Comparison of ENCODE assay signal across 26 cellular contexts in genomic region chr18:46591821-46592391, GRCh38.
DNase-seq lines count a peak whose midpoint lies in the region; ATAC-seq and TF ChIP-seq lines count a peak whose summit lies in the region.
"Had no signal": no experiment of that assay in that cellular context is flagged by ENCODE, and none has a peak within 500 bp of the region (broad histone marks: within the 10 kb centered on the region; RNA-seq: fewer than 3 reads in every experiment).

No MANE protein-coding gene starts in this region.

- H3K27me3 ChIP-seq in adrenal gland (no peaks in the 10 kb centered on the region), mesendoderm (ENCODE audit: insufficient read depth, low read length, poor library complexity) (no peaks in the 10 kb centered on the region)

- peaks cover 0 to 2% (median 0%) of the 10 kb centered on the region in 9 donors for H3K9me3 Mint-ChIP-seq in naive thymus-derived CD8-positive, alpha-beta T cell
- H3K9me3 Mint-ChIP-seq: activated CD8-positive, alpha-beta T cell treated with anti-CD3 and anti-CD28 coated beads for 36 hours; activated naive CD4-positive, alpha-beta T cell treated with anti-CD3 and anti-CD28 coated beads, Interleukin-2, amount 50 U/mL, for 24 hours; CD4-positive, alpha-beta T cell; H9; stimulated activated naive B cell treated with anti-CD40 and anti-IgM and Interleukin-4, amounts not matched to agents 10 μg/mL and 1 μg/mL and 100 μg/mL, for 72 hours; T-helper 1 cell treated with Interleukin-12 subunit alpha and Interleukin-12 subunit beta and Interleukin-4 antibody, amounts not matched to agents 30 μg/mL and 1 μg/mL, for 36 hours; type B pancreatic cell had no signal

- DNase-seq in NCI-H146 (lab: John Stamatoyannopoulos, UW) = peak; percentile 53
- no peak for DNase-seq in NCI-H146 treated with DMSO at 0.1 percent for 48 hours (lab: John Stamatoyannopoulos, UW; ENCODE audit: unreplicated experiment)
- DNase-seq in NCI-H82 (lab: John Stamatoyannopoulos, UW) = peak; percentile 84
- DNase-seq in adrenal gland = peak in 4 of 7 donors; percentile 20 to 60 (median 24)
- DNase-seq in mesendoderm = peak; percentile 22
- DNase-seq in naive thymus-derived CD8-positive, alpha-beta T cell = no peak
- no peak for DNase-seq in head of caudate nucleus
- DNase-seq: activated CD4-positive, alpha-beta T cell treated with anti-CD3 and anti-CD28 coated beads for 36 hours; activated CD8-positive, alpha-beta memory T cell treated with anti-CD3 and anti-CD28 coated beads, Interleukin-2, amount 50 U/mL, for 48 hours; activated CD8-positive, alpha-beta T cell treated with anti-CD3 and anti-CD28 coated beads for 36 hours; CD4-positive, alpha-beta T cell; effector memory CD4-positive, alpha-beta T cell; H9; islet precursor cell; KG1; left ventricle myocardium inferior; NCI-H2029 treated with DMSO at 0.1 percent for 48 hours; Right ventricle myocardium superior; small intestine; stimulated activated naive B cell treated with anti-CD40 and anti-IgM and Interleukin-4, amounts not matched to agents 10 μg/mL and 1 μg/mL and 100 μg/mL, for 72 hours had no signal

- H3K79me1 ChIP-seq in mesendoderm (ENCODE audit: low read length) = no peaks in the 10 kb centered on the region

- no peak overlapping the region for H3K4ac ChIP-seq in mesendoderm (ENCODE audit: low read depth, low read length)

- no peak overlapping the region for H4K5ac ChIP-seq in mesendoderm (ENCODE audit: low read length)

- H2AK5ac ChIP-seq in mesendoderm (ENCODE audit: low read length) = no peak overlapping the region

- no peak overlapping the region for H3K9ac ChIP-seq in mesendoderm (ENCODE audit: low read length)
- H3K9ac ChIP-seq: parathyroid adenoma had no signal

- no peak overlapping the region for H3K27ac Mint-ChIP-seq in naive thymus-derived CD8-positive, alpha-beta T cell
- H3K27ac Mint-ChIP-seq: activated CD4-positive, alpha-beta T cell treated with anti-CD3 and anti-CD28 coated beads for 36 hours; activated CD8-positive, alpha-beta T cell treated with anti-CD3 and anti-CD28 coated beads for 36 hours; activated naive CD4-positive, alpha-beta T cell treated with anti-CD3 and anti-CD28 coated beads, Interleukin-2, amount 50 U/mL, for 24 hours; CD4-positive, alpha-beta T cell; H9; stimulated activated naive B cell treated with anti-CD40 and anti-IgM and Interleukin-4, amounts not matched to agents 10 μg/mL and 1 μg/mL and 100 μg/mL, for 72 hours; T-helper 1 cell treated with Interleukin-12 subunit alpha and Interleukin-12 subunit beta and Interleukin-4 antibody, amounts not matched to agents 30 μg/mL and 1 μg/mL, for 36 hours; type B pancreatic cell had no signal

- no peaks in the 10 kb centered on the region for H3K36me3 Mint-ChIP-seq in naive thymus-derived CD8-positive, alpha-beta T cell
- H3K36me3 Mint-ChIP-seq: activated naive CD4-positive, alpha-beta T cell treated with anti-CD3 and anti-CD28 coated beads, Interleukin-2, amount 50 U/mL, for 24 hours; stimulated activated naive B cell treated with anti-CD40 and anti-IgM and Interleukin-4, amounts not matched to agents 10 μg/mL and 1 μg/mL and 100 μg/mL, for 72 hours; type B pancreatic cell had no signal

- H2BK120ac ChIP-seq in mesendoderm (ENCODE audit: low read depth, low read length) = no peak overlapping the region

- H3K4me3 ChIP-seq in adrenal gland (no peak overlapping the region), mesendoderm (ENCODE audit: low read length) (no peak overlapping the region)
- H3K4me3 ChIP-seq: left ventricle myocardium inferior had no signal

- WGBS in adrenal gland, 4 donors = 57 to 73% (median 59%) methylated on average over 7 of the region's 7 CpGs
- WGBS in mesendoderm (ENCODE audit: extremely low coverage, insufficient coverage, low lambda C conversion rate) = no CpG with 5 or more reads among the region's 7 CpGs

- POLR2A ChIA-PET in naive thymus-derived CD8-positive, alpha-beta T cell (lab: Charles Lee) = no interaction called here

- no peak overlapping the region for H3K23ac ChIP-seq in mesendoderm (ENCODE audit: low read length)

- H3K36me3 ChIP-seq in adrenal gland (replicated peaks in 1 of 2) (no peaks in the 10 kb centered on the region), mesendoderm (ENCODE audit: control insufficient read depth, insufficient read depth, low read length) (no peaks in the 10 kb centered on the region)
- H3K36me3 ChIP-seq: left ventricle myocardium inferior had no signal

- no peak overlapping the region for H2BK15ac ChIP-seq in mesendoderm (replicated peaks; ENCODE audit: low read depth)

- H3K4me1 Mint-ChIP-seq in naive thymus-derived CD8-positive, alpha-beta T cell = peaks cover 0 to 2% (median 0%) of the 10 kb centered on the region in 4 donors
- H3K4me1 Mint-ChIP-seq: activated CD4-positive, alpha-beta T cell treated with anti-CD3 and anti-CD28 coated beads for 36 hours; activated naive CD4-positive, alpha-beta T cell treated with anti-CD3 and anti-CD28 coated beads, Interleukin-2, amount 50 U/mL, for 24 hours; stimulated activated naive B cell treated with anti-CD40 and anti-IgM and Interleukin-4, amounts not matched to agents 10 μg/mL and 1 μg/mL and 100 μg/mL, for 72 hours had no signal

- no peak overlapping the region for H4K8ac ChIP-seq in mesendoderm (ENCODE audit: low read depth, low read length)

- intact Hi-C loops in adrenal gland (cut with DNase I) = no loop called here
- intact Hi-C loops in head of caudate nucleus (cut with DNase I) = no loop called here

- no peak overlapping the region for H3K4me3 Mint-ChIP-seq in naive thymus-derived CD8-positive, alpha-beta T cell
- H3K4me3 Mint-ChIP-seq: activated CD4-positive, alpha-beta T cell treated with anti-CD3 and anti-CD28 coated beads for 36 hours; activated CD8-positive, alpha-beta T cell treated with anti-CD3 and anti-CD28 coated beads for 36 hours; activated naive CD4-positive, alpha-beta T cell treated with anti-CD3 and anti-CD28 coated beads, Interleukin-2, amount 50 U/mL, for 24 hours; CD4-positive, alpha-beta T cell; H9; stimulated activated naive B cell treated with anti-CD40 and anti-IgM and Interleukin-4, amounts not matched to agents 10 μg/mL and 1 μg/mL and 100 μg/mL, for 72 hours; T-helper 1 cell treated with Interleukin-12 subunit alpha and Interleukin-12 subunit beta and Interleukin-4 antibody, amounts not matched to agents 30 μg/mL and 1 μg/mL, for 36 hours; type B pancreatic cell had no signal

- H3K56ac ChIP-seq in mesendoderm (ENCODE audit: low read length) = no peak overlapping the region

- no peaks in the 10 kb centered on the region for H3K9me3 ChIP-seq in adrenal gland (replicated peaks in 1 of 3)

- no peak for ATAC-seq in esophagus mucosa
- ATAC-seq in naive thymus-derived CD8-positive, alpha-beta T cell = no peak
- ATAC-seq: activated CD4-positive, alpha-beta T cell treated with anti-CD3 and anti-CD28 coated beads for 36 hours; activated CD8-positive, alpha-beta T cell treated with anti-CD3 and anti-CD28 coated beads for 36 hours; SK-N-SH treated with all-trans-retinoic acid at 6 μM for 48 hours; stimulated activated naive B cell treated with anti-CD40 and anti-IgM and Interleukin-4, amounts not matched to agents 10 μg/mL and 1 μg/mL and 100 μg/mL, for 72 hours had no signal

- no peak overlapping the region for H3K18ac ChIP-seq in mesendoderm (ENCODE audit: low read length)

- no peak overlapping the region for H3K4me2 ChIP-seq in mesendoderm (ENCODE audit: low read length)

- H3K79me2 ChIP-seq in mesendoderm (ENCODE audit: control insufficient read depth, insufficient read depth, low read length) = no peaks in the 10 kb centered on the region
- H3K79me2 ChIP-seq: parathyroid adenoma had no signal

- TF ChIP-seq CTCF in adrenal gland (IDR thresholded peaks at IDR 0.05) = no peak

- no peak for TF ChIP-seq POLR2A in adrenal gland (IDR thresholded peaks at IDR 0.05)

- peaks cover 9 to 36% (median 15%) of the 10 kb centered on the region in 5 donors for H3K27me3 Mint-ChIP-seq in naive thymus-derived CD8-positive, alpha-beta T cell

- H3K4me1 ChIP-seq in adrenal gland (replicated peaks in 1 of 2) = no peaks in the 10 kb centered on the region
- no peaks in the 10 kb centered on the region for H3K4me1 ChIP-seq in mesendoderm (ENCODE audit: control insufficient read depth, low read depth, low read length)

- no peak overlapping the region for H2BK5ac ChIP-seq in mesendoderm (ENCODE audit: low read length)

- H3K27ac ChIP-seq in adrenal gland (no peak overlapping the region), mesendoderm (ENCODE audit: low read depth, low read length) (no peak overlapping the region)
- H3K27ac ChIP-seq: left ventricle myocardium inferior, parathyroid adenoma had no signal

Comparison
In these comparisons a context has a peak if more than half of its experiments do, and no peak if none do; other contexts are left out.
1. DNase-seq: peak in NCI-H146 (single experiment), NCI-H82 (single experiment), adrenal gland (4 of 7) and mesendoderm (single experiment); none in NCI-H146 treated with DMSO at 0.1 percent for 48 hours (single experiment), naive thymus-derived CD8-positive, alpha-beta T cell (0 of 10) and head of caudate nucleus (0 of 42).